Comparison of ENCODE assay signal across 19 cellular contexts in the genomic region with DNA sequence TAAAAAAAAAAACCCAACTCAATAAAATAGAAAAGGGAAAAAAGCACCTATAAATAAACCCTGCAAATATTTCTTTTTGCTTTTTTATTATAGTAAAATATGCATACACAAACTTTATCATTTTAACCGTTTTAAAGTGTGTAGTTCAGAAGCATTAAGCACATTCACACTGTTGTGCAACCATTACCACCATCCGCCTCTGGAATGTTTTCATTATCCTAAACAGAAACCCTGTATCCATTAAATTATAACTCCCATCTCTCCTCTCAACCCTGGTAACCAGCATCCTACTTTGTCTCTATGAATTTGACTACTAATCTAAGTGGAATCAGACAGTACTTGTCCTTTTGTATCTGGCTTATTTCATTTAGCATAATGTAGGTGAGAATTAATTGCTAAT.
"Had no signal": no experiment of that assay in that cellular context is flagged by ENCODE, and none has a peak within 500 bp of the region (broad histone marks: within the 10 kb centered on the region; RNA-seq: fewer than 3 reads in every experiment).

No MANE protein-coding gene starts in this region.

- H3K27ac ChIP-seq: prostate gland, right lobe of liver, spleen, testis, upper lobe of right lung had no signal

- H3K4me3 ChIP-seq: prostate gland, right lobe of liver, spleen, testis, upper lobe of right lung had no signal

- H3K27me3 ChIP-seq: right lobe of liver, spleen, testis, upper lobe of right lung had no signal

- H3K4me1 ChIP-seq: prostate gland, right lobe of liver, spleen, upper lobe of right lung had no signal

- H3K27me3 Mint-ChIP-seq: activated CD4-positive, alpha-beta T cell treated with anti-CD3 and anti-CD28 coated beads, Interleukin-2, amount 10 ng/mL, durations not matched to agents 7 days and 5 days; activated naive CD8-positive, alpha-beta T cell had no signal

- DNase-seq: activated CD4-positive, alpha-beta T cell treated with anti-CD3 and anti-CD28 coated beads, Interleukin-2, amount 10 ng/mL, durations not matched to agents 7 days and 5 days; activated CD8-positive, alpha-beta memory T cell treated with anti-CD3 and anti-CD28 coated beads for 24 hours; activated gamma-delta T cell treated with Interleukin-2 at 50 U/mL for 16 hours; amniotic stem cell; central memory CD4-positive, alpha-beta T cell; cortex of kidney; effector CD4-positive, alpha-beta T cell; hippocampal formation; kidney glomerular epithelial cell; nucleus accumbens; right lobe of liver; spleen; SW 1271; testis; upper lobe of right lung had no signal

- H3K4me3 Mint-ChIP-seq: activated CD4-positive, alpha-beta T cell treated with anti-CD3 and anti-CD28 coated beads, Interleukin-2, amount 10 ng/mL, durations not matched to agents 7 days and 5 days; activated naive CD8-positive, alpha-beta T cell; nephron; stimulated activated naive CD8-positive, alpha-beta T cell treated with anti-CD3 and anti-CD28 coated beads, Interleukin-15, Interleukin-2, amounts not matched to agents 100 ng/mL and 50 ng/mL, for 24 hours had no signal

- H3K9me3 ChIP-seq: prostate gland, right lobe of liver, spleen, testis, upper lobe of right lung had no signal

- H3K27ac Mint-ChIP-seq: activated CD4-positive, alpha-beta T cell treated with anti-CD3 and anti-CD28 coated beads, Interleukin-2, amount 10 ng/mL, durations not matched to agents 7 days and 5 days; activated naive CD8-positive, alpha-beta T cell; nephron; stimulated activated naive CD8-positive, alpha-beta T cell treated with anti-CD3 and anti-CD28 coated beads, Interleukin-15, Interleukin-2, amounts not matched to agents 100 ng/mL and 50 ng/mL, for 24 hours had no signal

- H3K9me3 Mint-ChIP-seq: activated CD4-positive, alpha-beta T cell treated with anti-CD3 and anti-CD28 coated beads, Interleukin-2, amount 10 ng/mL, durations not matched to agents 7 days and 5 days; nephron; stimulated activated naive CD8-positive, alpha-beta T cell treated with anti-CD3 and anti-CD28 coated beads, Interleukin-15, Interleukin-2, amounts not matched to agents 100 ng/mL and 50 ng/mL, for 24 hours had no signal

- H3K36me3 ChIP-seq: prostate gland, right lobe of liver, spleen, upper lobe of right lung had no signal
